In the genomic region with DNA sequence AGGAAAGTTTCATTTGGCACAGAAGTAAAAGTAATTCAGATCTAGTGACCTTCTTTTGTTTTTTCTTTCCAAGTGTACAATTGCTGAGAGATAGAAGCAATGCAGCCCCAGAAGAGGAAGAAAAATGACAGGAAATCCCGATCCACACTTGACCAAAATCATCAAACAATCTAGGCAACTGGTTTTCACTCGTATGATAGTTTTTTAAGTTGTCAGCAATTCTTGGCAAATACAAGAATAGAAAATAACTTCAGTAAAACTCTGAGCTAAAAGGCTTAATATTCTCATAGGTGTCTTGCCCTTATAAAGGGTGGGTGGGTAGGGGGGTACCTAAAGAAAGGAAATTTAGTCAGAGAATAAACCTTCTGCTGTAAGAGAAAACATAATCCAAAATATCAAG, we compare ENCODE assay signal across 24 cellular contexts. TPM values are rescaled to one million over a fixed set of nuclear protein-coding genes. Genes with fewer than 3 reads are reported as not detected.
DNase-seq lines count a peak whose midpoint lies in the region; ATAC-seq and TF ChIP-seq lines count a peak whose summit lies in the region.
"Had no signal": no experiment of that assay in that cellular context is flagged by ENCODE, and none has a peak within 500 bp of the region (broad histone marks: within the 10 kb centered on the region; RNA-seq: fewer than 3 reads in every experiment).

No MANE protein-coding gene starts in this region.

- no peaks in the 10 kb centered on the region for H3K27me3 ChIP-seq in CD4-positive, alpha-beta memory T cell (ENCODE audit: insufficient read depth, low read length)
- H3K27me3 ChIP-seq in psoas muscle (ENCODE audit: insufficient read depth in 3 of 3, low read length in 2 of 3): no peaks in the 10 kb centered on the region
- H3K27me3 ChIP-seq: hepatocyte had no signal

- peak overlapping the region in 4 of 8 donors; percentile 0 to 64 (median 18) for H3K4me3 Mint-ChIP-seq in CD4-positive, alpha-beta memory T cell
- no peak overlapping the region for H3K4me3 Mint-ChIP-seq in mesothelial cell of epicardium
- H3K4me3 Mint-ChIP-seq: activated CD4-positive, alpha-beta T cell treated with anti-CD3 and anti-CD28 coated beads, Interleukin-2, amount 10 ng/mL, durations not matched to agents 24 days and 14 days; endodermal cell; T-helper 2 cell treated with Interferon-gamma antibody and Interleukin-4, amounts not matched to agents 5 μg/mL and 100 μg/mL, for 36 hours had no signal

- H3K9me3 ChIP-seq in CD4-positive, alpha-beta memory T cell (ENCODE audit: control insufficient read depth in 1 of 2, low read length in 2 of 2): no peaks in the 10 kb centered on the region
- H3K9me3 ChIP-seq in OCI-LY7 (ENCODE audit: low read length): 0 out of 2 replicates have a peak, but pooled peaks cover 1% of the 10 kb centered on the region
- no peaks in the 10 kb centered on the region for H3K9me3 ChIP-seq in psoas muscle

- TF ChIP-seq CTCF in OCI-LY7 (conservative IDR thresholded peaks at IDR 0.05; ENCODE audit: low read length) (no peak), psoas muscle (IDR thresholded peaks at IDR 0.05) (no peak), mesothelial cell of epicardium (IDR thresholded peaks at IDR 0.05; ENCODE audit: unreplicated experiment) (no peak)

- H3K9me3 Mint-ChIP-seq in CD4-positive, alpha-beta memory T cell: peaks cover 0 to 3% (median 0%) of the 10 kb centered on the region in 8 donors
- H3K9me3 Mint-ChIP-seq in mesothelial cell of epicardium: no peaks in the 10 kb centered on the region
- H3K9me3 Mint-ChIP-seq: activated CD4-positive, alpha-beta T cell treated with anti-CD3 and anti-CD28 coated beads, Interleukin-2, amount 10 ng/mL, durations not matched to agents 24 days and 14 days; activated naive CD4-positive, alpha-beta T cell treated with anti-CD3 and anti-CD28 coated beads, Interleukin-2, amount 50 U/mL, for 72 hours; endodermal cell; naive thymus-derived CD8-positive, alpha-beta T cell; T-helper 2 cell treated with Interferon-gamma antibody and Interleukin-4, amounts not matched to agents 5 μg/mL and 100 μg/mL, for 36 hours had no signal

- peaks cover 4 to 9% of the 10 kb centered on the region in 2 donors for H3K36me3 Mint-ChIP-seq in CD4-positive, alpha-beta memory T cell
- H3K36me3 Mint-ChIP-seq in mesothelial cell of epicardium: no peaks in the 10 kb centered on the region
- H3K36me3 Mint-ChIP-seq: activated naive CD4-positive, alpha-beta T cell treated with anti-CD3 and anti-CD28 coated beads, Interleukin-2, amount 50 U/mL, for 72 hours had no signal

- H3K4me1 ChIP-seq in CD4-positive, alpha-beta memory T cell (ENCODE audit: insufficient read depth, low read length): peaks cover 36% of the 10 kb centered on the region
- H3K4me1 ChIP-seq in OCI-LY7 (ENCODE audit: insufficient read depth, low read length, poor library complexity, severe bottlenecking): peaks cover 30% of the 10 kb centered on the region
- H3K4me1 ChIP-seq in psoas muscle: peaks cover 68% of the 10 kb centered on the region

- no peaks in the 10 kb centered on the region for H3K27me3 Mint-ChIP-seq in CD4-positive, alpha-beta memory T cell
- H3K27me3 Mint-ChIP-seq in mesothelial cell of epicardium (ENCODE audit: low read depth): no peaks in the 10 kb centered on the region
- H3K27me3 Mint-ChIP-seq: naive thymus-derived CD8-positive, alpha-beta T cell had no signal

- H3K9me2 ChIP-seq in OCI-LY7 (ENCODE audit: insufficient read depth, low read length): no peaks in the 10 kb centered on the region

- WGBS in psoas muscle, 3 donors: 45 to 65% (median 49%) methylated on average over 2 of the region's 2 CpGs

- no peak for DNase-seq in CD4-positive, alpha-beta memory T cell
- DNase-seq in OCI-LY7 (ENCODE audit: low spot score): no peak
- DNase-seq in epithelial cell of prostate (ENCODE audit: low read depth, low spot score): no peak
- DNase-seq in psoas muscle: no peak
- no peak for DNase-seq in HK-2 (ENCODE audit: unreplicated experiment)
- no peak for DNase-seq in mesothelial cell of epicardium (ENCODE audit: low spot score in 2 of 2, unreplicated experiment in 2 of 2)
- DNase-seq in inferior parietal cortex (ENCODE audit: extremely low spot score): no peak
- DNase-seq: activated CD4-positive, alpha-beta T cell treated with anti-CD3 and anti-CD28 coated beads, Interleukin-2, amount 10 ng/mL, durations not matched to agents 24 days and 14 days; C1 segment of cervical spinal cord; EL; endodermal cell; midbrain; naive thymus-derived CD8-positive, alpha-beta T cell; NCI-H1436 treated with DMSO at 0.1 percent for 48 hours; retina; stimulated activated CD4-positive, alpha-beta T cell treated with anti-CD3 and anti-CD28 coated beads, Interleukin-2, amount 100 ng/mL, for 24 hours had no signal

- H3K4me3 ChIP-seq in CD4-positive, alpha-beta memory T cell (ENCODE audit: low read length in 2 of 2): no peak overlapping the region
- H3K4me3 ChIP-seq in OCI-LY7 (ENCODE audit: low read depth, low read length, poor library complexity, severe bottlenecking): no peak overlapping the region
- no peak overlapping the region for H3K4me3 ChIP-seq in psoas muscle
- H3K4me3 ChIP-seq: coronary artery, hepatocyte had no signal

- ATAC-seq in psoas muscle: no peak
- no peak for ATAC-seq in HG03460 (IDR thresholded peaks at IDR 0.05; ENCODE audit: unreplicated experiment)
- ATAC-seq: activated naive CD4-positive, alpha-beta T cell treated with anti-CD3 and anti-CD28 coated beads, Interleukin-2, amount 50 U/mL, for 72 hours; HCT116; naive thymus-derived CD8-positive, alpha-beta T cell; Right ventricle myocardium inferior had no signal

- intact Hi-C loops in CD4-positive, alpha-beta memory T cell (cut with micrococcal nuclease): loop anchor here (1.0 to 2.0 kb wide), 2 partner anchors 14 to 49 kb away; no protein-coding TSS in a partner anchor
- intact Hi-C loops in OCI-LY7 (cut with micrococcal nuclease; ENCODE audit: unreplicated experiment): loop anchor here (5.0 kb wide), 1 partner anchor 51 kb away; no protein-coding TSS in a partner anchor
- intact Hi-C loops in psoas muscle (cut with DNase I): loop anchor here (5.0 kb wide), 2 partner anchors 46 to 51 kb away; no protein-coding TSS in a partner anchor

- no peaks in the 10 kb centered on the region for H4K20me1 ChIP-seq in OCI-LY7 (ENCODE audit: insufficient read depth, low read length)

- peak overlapping the region in 6 of 7 donors; percentile 71 to 95 (median 92) for H3K27ac Mint-ChIP-seq in CD4-positive, alpha-beta memory T cell
- H3K27ac Mint-ChIP-seq in mesothelial cell of epicardium: no peak overlapping the region
- H3K27ac Mint-ChIP-seq: activated CD4-positive, alpha-beta T cell treated with anti-CD3 and anti-CD28 coated beads, Interleukin-2, amount 10 ng/mL, durations not matched to agents 24 days and 14 days; endodermal cell; T-helper 2 cell treated with Interferon-gamma antibody and Interleukin-4, amounts not matched to agents 5 μg/mL and 100 μg/mL, for 36 hours had no signal

- 0 out of 2 replicates have a peak overlapping the region, but pooled peaks have one; percentile 15 for H2AFZ ChIP-seq in OCI-LY7 (ENCODE audit: low read length)
- H2AFZ ChIP-seq: hepatocyte had no signal

- peak overlapping the region; percentile 52 for H3K27ac ChIP-seq in CD4-positive, alpha-beta memory T cell (ENCODE audit: low read depth, low read length)
- H3K27ac ChIP-seq in OCI-LY7 (ENCODE audit: low read depth, low read length, poor library complexity, severe bottlenecking): no peak overlapping the region
- peak overlapping the region; percentile 21 for H3K27ac ChIP-seq in epithelial cell of prostate
- peak overlapping the region; percentile 77 for H3K27ac ChIP-seq in psoas muscle
- H3K27ac ChIP-seq: hepatocyte, KMS-11 had no signal

- BruUV-seq in OCI-LY7 (replicated peaks; lab: Mats Ljungman, UMichigan): no TSS peak

- POLR2A ChIA-PET in CD4-positive, alpha-beta memory T cell (lab: Charles Lee; ENCODE audit: partially characterized antibody): interaction anchor here (1.3 to 4.9 kb wide), 6 partner anchors 9 to 324 kb away, joined by 4 to 32 read pairs (median 7); partner anchors contain the start of gene CD164
- POLR2A ChIA-PET in OCI-LY7 (lab: Charles Lee): interaction anchor here (0.6 to 0.8 kb wide), 3 partner anchors 8 to 30 kb away, joined by 3 to 5 read pairs (median 4); no protein-coding TSS in a partner anchor

- CTCF ChIA-PET in CD4-positive, alpha-beta memory T cell (lab: Charles Lee; ENCODE audit: partially characterized antibody): interaction anchor here (1.1 to 2.7 kb wide), 3 partner anchors 9 to 136 kb away, joined by 3 to 14 read pairs (median 4); no protein-coding TSS in a partner anchor
- CTCF ChIA-PET in OCI-LY7 (lab: Charles Lee; ENCODE audit: unreplicated experiment): no interaction called here

- no peaks in the 10 kb centered on the region for H3K36me3 ChIP-seq in CD4-positive, alpha-beta memory T cell (ENCODE audit: insufficient read depth, low read length)
- H3K36me3 ChIP-seq in OCI-LY7 (ENCODE audit: insufficient read depth, low read length): no peaks in the 10 kb centered on the region
- peaks cover 0 to 3% of the 10 kb centered on the region in 2 donors for H3K36me3 ChIP-seq in psoas muscle (ENCODE audit: insufficient read depth in 1 of 2, low read depth in 1 of 2)

- peaks cover 4% of the 10 kb centered on the region; the same call in 1 of the 2 replicates for H3K79me2 ChIP-seq in OCI-LY7 (ENCODE audit: insufficient read depth, low read depth, low read length)

- H3K4me1 Mint-ChIP-seq in CD4-positive, alpha-beta memory T cell: peaks cover 26 to 49% (median 34%) of the 10 kb centered on the region in 4 donors
- peaks cover 21% of the 10 kb centered on the region for H3K4me1 Mint-ChIP-seq in mesothelial cell of epicardium

- peak overlapping the region; percentile 34; the same call in 1 of the 2 replicates for H3K4me2 ChIP-seq in OCI-LY7 (ENCODE audit: low read length)
- H3K4me2 ChIP-seq: hepatocyte had no signal

RNA-seq across cellular contexts. Expression of gene SESN1, which starts 36.0 kb away (rescaled TPM):
- total RNA-seq in CD4-positive, alpha-beta memory T cell: 10 to 100 TPM; 45.7 to 47.3 TPM
- polyA plus RNA-seq in CD4-positive, alpha-beta memory T cell: 10 to 100 TPM; 37.0 to 51.7 TPM
- total RNA-seq in OCI-LY7 (2014; rRNA removed; shearing (Covaris generic)): 7.7 and 10.8 TPM in 2 replicates
- total RNA-seq in OCI-LY7 (2022): 13.8 and 14.8 TPM in 2 replicates
- total RNA-seq in psoas muscle: 100 to 1,000 TPM in 2 of 4 donors, 10 to 100 TPM in 2; 44.4 to 113 (median 95.5) TPM
- polyA plus RNA-seq in psoas muscle: 100 to 1,000 TPM in 2 of 3 donors, 10 to 100 TPM in 1; 15.1 to 176 (median 101) TPM
- total RNA-seq in mesothelial cell of epicardium: 28.9 to 30.2 TPM (median 29.1 TPM) in 3 replicates

RNA-seq across cellular contexts. Expression of gene CEP57L1, which starts 36.7 kb away (rescaled TPM):
- total RNA-seq in CD4-positive, alpha-beta memory T cell: 1 to 10 TPM; 5.7 to 9.2 TPM
- polyA plus RNA-seq in CD4-positive, alpha-beta memory T cell: 1 to 10 TPM; 6.3 to 7.4 TPM
- 22.7 and 26.7 TPM in 2 replicates for total RNA-seq in OCI-LY7 (2014; rRNA removed; shearing (Covaris generic))
- total RNA-seq in OCI-LY7 (2022) (22.5 and 28.2 TPM in 2 replicates), psoas muscle (1 to 10 TPM; 6.4 to 8.6 (median 6.5) TPM), mesothelial cell of epicardium (20.7 to 23.9 TPM (median 22.2 TPM) in 3 replicates)
- polyA plus RNA-seq in psoas muscle: 10 to 100 TPM in 1 of 3 donors, 1 to 10 TPM in 2; 5.1 to 20.7 (median 6.0) TPM
